In genomic region chr3:123335007-123335670, GRCh38 we compare ENCODE assay signal across 19 cellular contexts.
DNase-seq lines count a peak whose midpoint lies in the region; ATAC-seq and TF ChIP-seq lines count a peak whose summit lies in the region.
"Had no signal": no experiment of that assay in that cellular context is flagged by ENCODE, and none has a peak within 500 bp of the region (broad histone marks: within the 10 kb centered on the region; RNA-seq: fewer than 3 reads in every experiment).

No MANE protein-coding gene starts in this region.

- H3K4me1 Mint-ChIP-seq in activated naive CD4-positive, alpha-beta T cell treated with anti-CD3 and anti-CD28 coated beads, Interleukin-2, amount 10 ng/mL, durations not matched to agents 7 days and 5 days: peaks cover 7% of the 10 kb centered on the region

- H3K36me3 ChIP-seq in heart right ventricle (peaks cover 0 to 3% (median 0%) of the 10 kb centered on the region in 9 donors), tibial artery (peaks cover 0 to 13% (median 0%) of the 10 kb centered on the region in 3 donors)

- no peaks in the 10 kb centered on the region for H3K9me3 Mint-ChIP-seq in activated naive CD4-positive, alpha-beta T cell treated with anti-CD3 and anti-CD28 coated beads, Interleukin-2, amount 10 ng/mL, durations not matched to agents 7 days and 5 days

- H3K9me3 ChIP-seq in heart right ventricle (no peaks in the 10 kb centered on the region), tibial artery (no peaks in the 10 kb centered on the region)
- H3K9me3 ChIP-seq: Caco-2 had no signal

- H3K4me3 Mint-ChIP-seq in activated naive CD4-positive, alpha-beta T cell treated with anti-CD3 and anti-CD28 coated beads, Interleukin-2, amount 10 ng/mL, durations not matched to agents 7 days and 5 days: no peak overlapping the region
- H3K4me3 Mint-ChIP-seq: brain had no signal

- intact Hi-C loops in heart right ventricle (cut with DNase I): loop anchor here in 3 of 10 donors (5.0 kb wide), 2 partner anchors 37 to 52 kb away; no protein-coding TSS in a partner anchor
- intact Hi-C loops in tibial artery (cut with DNase I; ENCODE audit: low total_unique reads): no loop called here

- peak overlapping the region; percentile 32 to 96 (median 88) for H3K27ac ChIP-seq in heart right ventricle
- H3K27ac ChIP-seq in tibial artery: peak overlapping the region; percentile 53 to 87
- no peak overlapping the region for H3K27ac ChIP-seq in foreskin keratinocyte
- H3K27ac ChIP-seq: GM23248 had no signal

- DNase-seq in activated naive CD4-positive, alpha-beta T cell treated with anti-CD3 and anti-CD28 coated beads, Interleukin-2, amount 10 ng/mL, durations not matched to agents 7 days and 5 days: peak; percentile 37
- no peak for DNase-seq in activated naive CD4-positive, alpha-beta T cell treated with Interleukin-2 at 50 U/mL for 16 hours
- DNase-seq in SW480 (ENCODE audit: low spot score): peak; percentile 35
- no peak for DNase-seq in heart right ventricle
- DNase-seq in tibial artery: peak in 1 of 2 donors; percentile 73
- no peak for DNase-seq in NCI-H1417 treated with DMSO at 0.1 percent for 48 hours (lab: John Stamatoyannopoulos, UW)
- DNase-seq in stimulated activated CD4-positive, alpha-beta T cell treated with anti-CD3 and anti-CD28 coated beads, Interleukin-2, amount 100 ng/mL, for 24 hours: no peak
- DNase-seq in foreskin keratinocyte: no peak
- DNase-seq: activated CD4-positive, alpha-beta T cell treated with anti-CD3 and anti-CD28 coated beads, Interleukin-2, amount 50 U/mL, for 1 hour; activated effector memory CD4-positive, alpha-beta T cell treated with Interleukin-2 at 50 U/mL for 16 hours; Caco-2; effector CD8-positive, alpha-beta T cell; foreskin fibroblast; GM23248; NCI-H1436 treated with DMSO at 0.1 percent for 48 hours; NCI-H526; T-helper 2 cell had no signal

- H3K36me3 Mint-ChIP-seq in activated naive CD4-positive, alpha-beta T cell treated with anti-CD3 and anti-CD28 coated beads, Interleukin-2, amount 10 ng/mL, durations not matched to agents 7 days and 5 days: no peaks in the 10 kb centered on the region

- TF ChIP-seq CTCF in heart right ventricle (IDR thresholded peaks at IDR 0.05) (no peak), tibial artery (IDR thresholded peaks at IDR 0.05) (no peak), foreskin keratinocyte (conservative IDR thresholded peaks at IDR 0.05) (no peak)

- H3K4me1 ChIP-seq in heart right ventricle: peaks cover 15 to 93% (median 65%) of the 10 kb centered on the region in 9 donors
- peaks cover 0 to 76% (median 50%) of the 10 kb centered on the region in 4 donors for H3K4me1 ChIP-seq in tibial artery
- no peaks in the 10 kb centered on the region for H3K4me1 ChIP-seq in foreskin keratinocyte
- H3K4me1 ChIP-seq: Caco-2 had no signal

- peak overlapping the region in 7 of 10 donors; percentile 17 to 38 (median 22) for H3K4me3 ChIP-seq in heart right ventricle
- no peak overlapping the region for H3K4me3 ChIP-seq in tibial artery
- H3K4me3 ChIP-seq: GM23248, smooth muscle cell had no signal

- CTCF ChIA-PET in activated naive CD4-positive, alpha-beta T cell treated with anti-CD3 and anti-CD28 coated beads, Interleukin-2, amount 10 ng/mL, durations not matched to agents 7 days and 5 days (lab: Charles Lee): no interaction called here

- no peaks in the 10 kb centered on the region for H3K27me3 ChIP-seq in heart right ventricle
- H3K27me3 ChIP-seq in tibial artery: no peaks in the 10 kb centered on the region
- peaks cover 7% of the 10 kb centered on the region for H3K27me3 ChIP-seq in foreskin keratinocyte

- peaks cover 11% of the 10 kb centered on the region for H3K27me3 Mint-ChIP-seq in activated naive CD4-positive, alpha-beta T cell treated with anti-CD3 and anti-CD28 coated beads, Interleukin-2, amount 10 ng/mL, durations not matched to agents 7 days and 5 days

- 57 to 58% methylated on average over 14 of the region's 14 CpGs for WGBS in heart right ventricle, 2 donors

- H3K27ac Mint-ChIP-seq in activated naive CD4-positive, alpha-beta T cell treated with anti-CD3 and anti-CD28 coated beads, Interleukin-2, amount 10 ng/mL, durations not matched to agents 7 days and 5 days: no peak overlapping the region

- ATAC-seq in heart right ventricle (peak in 6 of 8 donors; percentile 4 to 41 (median 19)), foreskin keratinocyte (no peak)

Comparison
In these comparisons a context has a peak if more than half of its experiments do, and no peak if none do; other contexts are left out.
1. DNase-seq: peak in activated naive CD4-positive, alpha-beta T cell treated with anti-CD3 and anti-CD28 coated beads, Interleukin-2, amount 10 ng/mL, durations not matched to agents 7 days and 5 days (single experiment) and SW480 (single experiment); none in activated naive CD4-positive, alpha-beta T cell treated with Interleukin-2 at 50 U/mL for 16 hours (single experiment), heart right ventricle (0 of 2), NCI-H1417 treated with DMSO at 0.1 percent for 48 hours (single experiment), stimulated activated CD4-positive, alpha-beta T cell treated with anti-CD3 and anti-CD28 coated beads, Interleukin-2, amount 100 ng/mL, for 24 hours (0 of 2) and foreskin keratinocyte (0 of 2).
2. H3K4me3 ChIP-seq: peak in heart right ventricle (7 of 10); none in tibial artery (0 of 2).